In genomic region chr2:62774555-62775366, GRCh38 we compare ENCODE assay signal across 8 cellular contexts.
DNase-seq lines count a peak whose midpoint lies in the region; ATAC-seq, FAIRE-seq and TF ChIP-seq lines count a peak whose summit lies in the region.

No MANE protein-coding gene starts in this region.

- DNase-seq in Caki2 (ENCODE audit: low read depth) (peak; percentile 68), H54 (ENCODE audit: insufficient read length, low spot score) (no peak), NCI-H345 treated with DMSO at 0.1 percent for 48 hours (lab: John Stamatoyannopoulos, UW; ENCODE audit: unreplicated experiment) (peak; percentile 17), brain microvascular endothelial cell (peak; percentile 67), kidney glomerular epithelial cell (lab: John Stamatoyannopoulos, UW) (peak; percentile 64), activated gamma-delta T cell (lab: John Stamatoyannopoulos, UW) (no peak), 8988T (no peak)
- no peak for DNase-seq in activated CD4-positive, alpha-beta T cell treated with anti-CD3 and anti-CD28 coated beads for 36 hours

- H3K9me3 Mint-ChIP-seq in activated CD4-positive, alpha-beta T cell treated with anti-CD3 and anti-CD28 coated beads for 36 hours (ENCODE audit: low read depth): peaks cover 2% of the 10 kb centered on the region

- H3K4me3 Mint-ChIP-seq in activated CD4-positive, alpha-beta T cell treated with anti-CD3 and anti-CD28 coated beads for 36 hours: no peak overlapping the region

- in situ Hi-C loops in Caki2 (cut with HindIII; ENCODE audit: low pct_unique_long_range_greater_than_20kb, low sequenced_read_pairs): no loop called here
- in situ Hi-C loops in brain microvascular endothelial cell (cut with HindIII; ENCODE audit: low pct_ligation_motif_present, low sequenced_read_pairs): no loop called here

- no peak overlapping the region for H3K4me3 ChIP-seq in brain microvascular endothelial cell (ENCODE audit: low read depth, low read length)

- no peaks in the 10 kb centered on the region for H3K4me1 Mint-ChIP-seq in activated CD4-positive, alpha-beta T cell treated with anti-CD3 and anti-CD28 coated beads for 36 hours

- intact Hi-C loops in activated CD4-positive, alpha-beta T cell treated with anti-CD3 and anti-CD28 coated beads for 36 hours (cut with DNase I, micrococcal nuclease): loop anchor here (1.0 to 2.0 kb wide), 3 partner anchors 68 to 856 kb away; no protein-coding TSS in a partner anchor

- no peaks in the 10 kb centered on the region for H3K36me3 ChIP-seq in brain microvascular endothelial cell (replicated peaks)

- POLR2A ChIA-PET in activated CD4-positive, alpha-beta T cell treated with anti-CD3 and anti-CD28 coated beads for 36 hours (lab: Charles Lee): no interaction called here

- no peak for ATAC-seq in activated CD4-positive, alpha-beta T cell treated with anti-CD3 and anti-CD28 coated beads for 36 hours

- no peak for TF ChIP-seq POLR2A in H54 (IDR thresholded peaks at IDR 0.05; ENCODE audit: low read depth, low read length)

- CTCF ChIA-PET in activated CD4-positive, alpha-beta T cell treated with anti-CD3 and anti-CD28 coated beads for 36 hours (lab: Charles Lee): interaction anchor here (0.8 to 8.3 kb wide), 11 partner anchors 9 to 636 kb away, joined by 3 to 69 read pairs (median 5); no protein-coding TSS in a partner anchor

- TF ChIP-seq CTCF in brain microvascular endothelial cell (IDR thresholded peaks at IDR 0.05; ENCODE audit: low read depth, low read length, missing control alignments): peak; percentile 47

- peak; percentile 96 for FAIRE-seq in H54 (lab: Jason Lieb, UNC)

- peak overlapping the region; percentile 29 for H3K27ac ChIP-seq in brain microvascular endothelial cell

- no peak overlapping the region for H3K27ac Mint-ChIP-seq in activated CD4-positive, alpha-beta T cell treated with anti-CD3 and anti-CD28 coated beads for 36 hours

- no peaks in the 10 kb centered on the region for H3K27me3 ChIP-seq in brain microvascular endothelial cell (replicated peaks)

- H3K27me3 Mint-ChIP-seq in activated CD4-positive, alpha-beta T cell treated with anti-CD3 and anti-CD28 coated beads for 36 hours: no peaks in the 10 kb centered on the region

- H3K36me3 Mint-ChIP-seq in activated CD4-positive, alpha-beta T cell treated with anti-CD3 and anti-CD28 coated beads for 36 hours (ENCODE audit: low read depth): no peaks in the 10 kb centered on the region

Comparison
In these comparisons a context has a peak if more than half of its experiments do, and no peak if none do; other contexts are left out.
1. DNase-seq: peak in Caki2 (single experiment), NCI-H345 treated with DMSO at 0.1 percent for 48 hours (single experiment), brain microvascular endothelial cell (single experiment) and kidney glomerular epithelial cell (single experiment); none in H54 (single experiment), activated gamma-delta T cell (single experiment), 8988T (single experiment) and activated CD4-positive, alpha-beta T cell treated with anti-CD3 and anti-CD28 coated beads for 36 hours (single experiment).